27 cellular contexts compared by ENCODE assay signal in genomic region chr6:113539202-113539601, GRCh38.
A peak's percentile ranks its signal among the peaks of the same experiment; 100 is the strongest.
DNase-seq lines count a peak whose midpoint lies in the region; ATAC-seq and TF ChIP-seq lines count a peak whose summit lies in the region.
"Had no signal": no experiment of that assay in that cellular context is flagged by ENCODE, and none has a peak within 500 bp of the region (broad histone marks: within the 10 kb centered on the region; RNA-seq: fewer than 3 reads in every experiment).

No MANE protein-coding gene starts in this region.

- H3K36me3 Mint-ChIP-seq in chondrocyte (ENCODE audit: low read depth), result peaks cover 2% of the 10 kb centered on the region
- H3K36me3 Mint-ChIP-seq: activated naive CD4-positive, alpha-beta T cell treated with anti-CD3 and anti-CD28 coated beads, Interleukin-2, amount 10 ng/mL, durations not matched to agents 7 days and 5 days had no signal

- intact Hi-C loops in heart left ventricle (cut with DNase I), result no loop called here
- intact Hi-C loops in uterus (cut with DNase I; ENCODE audit: low total_unique reads), result no loop called here
- intact Hi-C loops in dorsolateral prefrontal cortex (cut with DNase I), result no loop called here

- WGBS in heart left ventricle, 4 donors, result 65 to 66% (median 66%) methylated on average over 2 of the region's 2 CpGs
- whole genome bisulfite sequencing in mesodermal cell (ENCODE audit: insufficient coverage in 2 of 2), 2 experiments, result 78 to 100% methylated on average over 1 of the region's 2 CpGs
- WGBS in smooth muscle cell (ENCODE audit: low lambda C conversion rate), result 25% methylated on average over 2 of the region's 2 CpGs

- no peak overlapping the region for H3K9ac ChIP-seq in smooth muscle cell (ENCODE audit: low read depth)

- no peaks in the 10 kb centered on the region for H3F3A ChIP-seq in smooth muscle cell (ENCODE audit: low read depth)

- TF ChIP-seq POLR2A in heart left ventricle (IDR thresholded peaks at IDR 0.05) (no peak), uterus (IDR thresholded peaks at IDR 0.05) (no peak)

- H3K27ac Mint-ChIP-seq in chondrocyte (ENCODE audit: unreplicated experiment), result peak overlapping the region; percentile 2
- H3K27ac Mint-ChIP-seq: activated naive CD4-positive, alpha-beta T cell treated with anti-CD3 and anti-CD28 coated beads, Interleukin-2, amount 10 ng/mL, durations not matched to agents 7 days and 5 days; activated T-helper 1 cell treated with anti-CD3 and anti-CD28 coated beads, Interleukin-12 subunit alpha, Interleukin-12 subunit beta, Interleukin-2, Interleukin-4 antibody, amounts not matched to agents 30 ng/mL and 10 ng/mL and 1 ng/mL, durations not matched to agents 14 hours and 24 hours and 36 hours; CD4-positive, alpha-beta T cell; stimulated activated naive CD8-positive, alpha-beta T cell treated with anti-CD3 and anti-CD28 coated beads, Interleukin-15, Interleukin-2, amounts not matched to agents 100 ng/mL and 50 ng/mL, for 24 hours had no signal

- ATAC-seq in heart left ventricle, result no peak
- ATAC-seq: K562, left cardiac atrium had no signal

- no peaks in the 10 kb centered on the region for H3K27me3 Mint-ChIP-seq in chondrocyte (ENCODE audit: low read depth)
- H3K27me3 Mint-ChIP-seq: activated naive CD4-positive, alpha-beta T cell treated with anti-CD3 and anti-CD28 coated beads, Interleukin-2, amount 10 ng/mL, durations not matched to agents 7 days and 5 days; CD4-positive, alpha-beta T cell; stimulated activated naive CD8-positive, alpha-beta T cell treated with anti-CD3 and anti-CD28 coated beads, Interleukin-15, Interleukin-2, amounts not matched to agents 100 ng/mL and 50 ng/mL, for 24 hours had no signal

- TF ChIP-seq CTCF in cardiac muscle cell (IDR thresholded peaks at IDR 0.05; ENCODE audit: low read depth, low read length), result no peak
- TF ChIP-seq CTCF in heart left ventricle (IDR thresholded peaks at IDR 0.05), result no peak
- TF ChIP-seq CTCF in chondrocyte (IDR thresholded peaks at IDR 0.05), result no peak
- TF ChIP-seq CTCF in smooth muscle cell (IDR thresholded peaks at IDR 0.05; ENCODE audit: borderline replicate concordance, insufficient read depth, poor library complexity, severe bottlenecking), result no peak
- TF ChIP-seq CTCF in uterus (IDR thresholded peaks at IDR 0.05), result no peak
- no peak for TF ChIP-seq CTCF in dorsolateral prefrontal cortex (IDR thresholded peaks at IDR 0.05 in 54 of 56, conservative IDR thresholded peaks at IDR 0.05 in 2 of 56; ENCODE audit: low read depth in 1 of 56, partially characterized antibody in 56 of 56)

- peak overlapping the region; percentile 16 for H3K27ac ChIP-seq in cardiac muscle cell
- no peak overlapping the region for H3K27ac ChIP-seq in heart left ventricle
- H3K27ac ChIP-seq in mesodermal cell (ENCODE audit: low read depth, low read length, severe bottlenecking), result peak overlapping the region; percentile 5
- peak overlapping the region; percentile 58 for H3K27ac ChIP-seq in smooth muscle cell (ENCODE audit: low read depth)
- no peak overlapping the region for H3K27ac ChIP-seq in uterus
- H3K27ac ChIP-seq in dorsolateral prefrontal cortex, result no peak overlapping the region
- H3K27ac ChIP-seq: 22Rv1, skin epidermis had no signal

- peaks cover 10% of the 10 kb centered on the region for H3K4me1 ChIP-seq in cardiac muscle cell (ENCODE audit: low read depth)
- peaks cover 0 to 12% (median 0%) of the 10 kb centered on the region in 12 donors for H3K4me1 ChIP-seq in heart left ventricle
- peaks cover 12% of the 10 kb centered on the region for H3K4me1 ChIP-seq in mesodermal cell (ENCODE audit: control insufficient read depth, insufficient read depth, low read length, poor library complexity, severe bottlenecking)
- peaks cover 21% of the 10 kb centered on the region for H3K4me1 ChIP-seq in smooth muscle cell (ENCODE audit: low read depth)
- no peaks in the 10 kb centered on the region for H3K4me1 ChIP-seq in uterus
- H3K4me1 ChIP-seq: HAP-1 had no signal

- H3K4me3 Mint-ChIP-seq in chondrocyte (ENCODE audit: unreplicated experiment), result no peak overlapping the region
- H3K4me3 Mint-ChIP-seq: activated naive CD4-positive, alpha-beta T cell treated with anti-CD3 and anti-CD28 coated beads, Interleukin-2, amount 10 ng/mL, durations not matched to agents 7 days and 5 days; activated T-helper 1 cell treated with anti-CD3 and anti-CD28 coated beads, Interleukin-12 subunit alpha, Interleukin-12 subunit beta, Interleukin-2, Interleukin-4 antibody, amounts not matched to agents 30 ng/mL and 10 ng/mL and 1 ng/mL, durations not matched to agents 14 hours and 24 hours and 36 hours; CD4-positive, alpha-beta T cell; stimulated activated naive CD8-positive, alpha-beta T cell treated with anti-CD3 and anti-CD28 coated beads, Interleukin-15, Interleukin-2, amounts not matched to agents 100 ng/mL and 50 ng/mL, for 24 hours had no signal

- H3K36me3 ChIP-seq in cardiac muscle cell (no peaks in the 10 kb centered on the region), heart left ventricle (no peaks in the 10 kb centered on the region), mesodermal cell (ENCODE audit: control insufficient read depth, insufficient read depth, low read length) (no peaks in the 10 kb centered on the region), smooth muscle cell (ENCODE audit: low read depth) (no peaks in the 10 kb centered on the region), uterus (no peaks in the 10 kb centered on the region)
- H3K36me3 ChIP-seq: HAP-1, MG63 had no signal

- peak overlapping the region; percentile 46 for H3K4me2 ChIP-seq in smooth muscle cell

- no peaks in the 10 kb centered on the region for H3K9me3 Mint-ChIP-seq in chondrocyte (ENCODE audit: low read depth)
- H3K9me3 Mint-ChIP-seq: activated naive CD4-positive, alpha-beta T cell treated with anti-CD3 and anti-CD28 coated beads, Interleukin-2, amount 10 ng/mL, durations not matched to agents 7 days and 5 days; activated T-helper 1 cell treated with anti-CD3 and anti-CD28 coated beads, Interleukin-12 subunit alpha, Interleukin-12 subunit beta, Interleukin-2, Interleukin-4 antibody, amounts not matched to agents 30 ng/mL and 10 ng/mL and 1 ng/mL, durations not matched to agents 14 hours and 24 hours and 36 hours; CD4-positive, alpha-beta T cell; stimulated activated naive CD8-positive, alpha-beta T cell treated with anti-CD3 and anti-CD28 coated beads, Interleukin-15, Interleukin-2, amounts not matched to agents 100 ng/mL and 50 ng/mL, for 24 hours had no signal

- H2AFZ ChIP-seq in smooth muscle cell (ENCODE audit: low read depth), result peak overlapping the region; percentile 78

- H4K20me1 ChIP-seq in smooth muscle cell (ENCODE audit: low read depth), result no peaks in the 10 kb centered on the region

- DNase-seq in cardiac muscle cell (ENCODE audit: low read depth in 1 of 2, low spot score in 1 of 2) (no peak), heart left ventricle (no peak), chondrocyte (ENCODE audit: low spot score) (no peak), smooth muscle cell (lab: John Stamatoyannopoulos, UW; ENCODE audit: unreplicated experiment) (no peak), NCI-H69 (lab: John Stamatoyannopoulos, UW) (no peak), uterus (no peak), dorsolateral prefrontal cortex (no peak)
- DNase-seq: activated CD4-positive, alpha-beta T cell treated with anti-CD3 and anti-CD28 coated beads, Interleukin-2, amount 50 U/mL, for 48 hours; activated CD4-positive, CD25-positive, alpha-beta regulatory T cell; activated naive CD4-positive, alpha-beta T cell treated with anti-CD3 and anti-CD28 coated beads, Interleukin-2, amount 10 ng/mL, durations not matched to agents 7 days and 5 days; CD4-positive, alpha-beta T cell; central memory CD4-positive, alpha-beta T cell; left cardiac atrium; mammary epithelial cell; MG63; NCI-H1417; NCI-H2081; NCI-H2227 treated with DMSO at 0.1 percent for 48 hours; NCI-H526 treated with DMSO at 0.1 percent for 48 hours; SIG-M5 had no signal

- H3K79me2 ChIP-seq in smooth muscle cell (ENCODE audit: low read depth), result no peaks in the 10 kb centered on the region

- H3K27me3 ChIP-seq in cardiac muscle cell (no peaks in the 10 kb centered on the region), heart left ventricle (no peaks in the 10 kb centered on the region), smooth muscle cell (ENCODE audit: low read depth) (no peaks in the 10 kb centered on the region), uterus (no peaks in the 10 kb centered on the region), dorsolateral prefrontal cortex (no peaks in the 10 kb centered on the region)
- H3K27me3 ChIP-seq: MG63 had no signal

- H3K4me1 Mint-ChIP-seq in chondrocyte (ENCODE audit: low read depth), result peaks cover 27% of the 10 kb centered on the region
- H3K4me1 Mint-ChIP-seq: activated naive CD4-positive, alpha-beta T cell treated with anti-CD3 and anti-CD28 coated beads, Interleukin-2, amount 10 ng/mL, durations not matched to agents 7 days and 5 days had no signal

- H3K9me3 ChIP-seq in cardiac muscle cell (ENCODE audit: low read depth) (no peaks in the 10 kb centered on the region), heart left ventricle (no peaks in the 10 kb centered on the region), mesodermal cell (ENCODE audit: control insufficient read depth, low read length) (no peaks in the 10 kb centered on the region), smooth muscle cell (replicated peaks; ENCODE audit: low read depth) (no peaks in the 10 kb centered on the region), uterus (no peaks in the 10 kb centered on the region)
- H3K9me3 ChIP-seq: HAP-1, MG63 had no signal

- H3K4me3 ChIP-seq in cardiac muscle cell (no peak overlapping the region), heart left ventricle (no peak overlapping the region), mesodermal cell (ENCODE audit: extremely low read depth, insufficient read depth, low read length, poor library complexity, severe bottlenecking) (no peak overlapping the region), smooth muscle cell (no peak overlapping the region), uterus (no peak overlapping the region), dorsolateral prefrontal cortex (no peak overlapping the region)
- H3K4me3 ChIP-seq: HAP-1, K562, MG63, skin epidermis had no signal

Comparison
In these comparisons a context has a peak if more than half of its experiments do, and no peak if none do; other contexts are left out.
1. H3K27ac ChIP-seq: peak in cardiac muscle cell (single experiment), mesodermal cell (single experiment) and smooth muscle cell (single experiment); none in heart left ventricle (0 of 12), uterus (0 of 2) and dorsolateral prefrontal cortex (0 of 59).